In the genomic region with DNA sequence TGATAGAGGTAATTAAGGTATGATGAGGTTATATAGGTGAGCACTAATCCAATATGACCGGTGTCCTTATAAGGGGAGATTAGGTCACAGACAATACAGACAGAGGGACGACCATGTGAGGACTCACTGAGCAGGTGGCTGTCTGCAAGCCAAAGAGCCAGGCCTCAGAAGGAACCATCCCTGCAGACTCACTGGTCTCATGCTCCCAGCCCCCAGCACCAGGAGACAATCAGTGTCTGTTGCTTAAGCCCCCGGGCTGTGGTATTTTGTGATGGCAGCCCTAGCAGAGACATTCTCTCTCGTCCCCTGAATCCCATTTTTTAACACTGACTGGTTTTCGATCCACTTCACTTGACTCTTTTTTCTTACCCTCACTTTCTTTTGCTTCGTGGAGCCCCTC, we compare ENCODE assay signal across 28 cellular contexts. TPM values are rescaled to one million over a fixed set of nuclear protein-coding genes. Genes with fewer than 3 reads are reported as not detected.
"Had no signal": no experiment of that assay in that cellular context is flagged by ENCODE, and none has a peak within 500 bp of the region (broad histone marks: within the 10 kb centered on the region; RNA-seq: fewer than 3 reads in every experiment).

No MANE protein-coding gene starts in this region.

- H3K36me3 Mint-ChIP-seq: activated naive CD4-positive, alpha-beta T cell treated with anti-CD3 and anti-CD28 coated beads, Interleukin-2, amount 50 U/mL, for 24 hours; activated naive CD8-positive, alpha-beta T cell treated with anti-CD3 and anti-CD28 coated beads for 36 hours had no signal

- H3K4me1 Mint-ChIP-seq: activated naive CD8-positive, alpha-beta T cell treated with anti-CD3 and anti-CD28 coated beads for 36 hours; activated T-helper 17 cell treated with anti-CD3 and anti-CD28 coated beads, Interleukin-2, amount 50 U/mL, for 72 hours had no signal

- DNase-seq: activated B cell treated with CpG ODN at 0.5 μM for 24 hours; activated CD4-positive, alpha-beta T cell treated with anti-CD3 and anti-CD28 coated beads for 48 hours; activated CD4-positive, alpha-beta T cell treated with anti-CD3 and anti-CD28 coated beads, Interleukin-2, amount 50 U/mL, for 1 hour; activated CD4-positive, alpha-beta T cell treated with anti-CD3 and anti-CD28 coated beads, Interleukin-2, amount 50 U/mL, for 48 hours; activated CD8-positive, alpha-beta memory T cell treated with anti-CD3 and anti-CD28 coated beads for 24 hours; activated CD8-positive, alpha-beta T cell treated with anti-CD3 and anti-CD28 coated beads for 36 hours; activated effector memory CD4-positive, alpha-beta T cell treated with Interleukin-2 at 50 U/mL for 16 hours; activated naive CD4-positive, alpha-beta T cell treated with anti-CD3 and anti-CD28 coated beads for 36 hours; activated naive CD8-positive, alpha-beta T cell treated with anti-CD3 and anti-CD28 coated beads for 36 hours; activated naive CD8-positive, alpha-beta T cell treated with anti-CD3 and anti-CD28 coated beads, Interleukin-2, amount 50 U/mL, for 24 hours; activated T-cell treated with anti-CD3 and anti-CD28 coated beads, Interleukin-2, amount 50 U/mL, for 4 hours; adrenal gland; amygdala; aorta; body of pancreas; caudate nucleus; cortex of kidney; dermis blood vessel endothelial cell; effector CD4-positive, alpha-beta T cell; effector memory CD8-positive, alpha-beta T cell; erythroblast; foreskin melanocyte; T-helper 2 cell had no signal

- H3K4me1 ChIP-seq: adrenal gland had no signal

- H3K36me3 ChIP-seq: adrenal gland, esophagus muscularis mucosa, gastroesophageal sphincter had no signal

- H3K4me3 Mint-ChIP-seq: activated B cell treated with CpG ODN at 0.5 μM for 24 hours; activated CD8-positive, alpha-beta T cell treated with anti-CD3 and anti-CD28 coated beads for 36 hours; activated naive CD4-positive, alpha-beta T cell treated with anti-CD3 and anti-CD28 coated beads for 36 hours; activated naive CD4-positive, alpha-beta T cell treated with anti-CD3 and anti-CD28 coated beads, Interleukin-2, amount 50 U/mL, for 24 hours; activated naive CD8-positive, alpha-beta T cell treated with anti-CD3 and anti-CD28 coated beads for 36 hours; activated naive CD8-positive, alpha-beta T cell treated with anti-CD3 and anti-CD28 coated beads, Interleukin-2, amount 50 U/mL, for 24 hours; activated T-cell treated with anti-CD3 and anti-CD28 coated beads, Interleukin-2, amount 50 U/mL, for 4 hours; activated T-helper 17 cell treated with anti-CD3 and anti-CD28 coated beads, Interleukin-2, amount 50 U/mL, for 72 hours; effector memory CD8-positive, alpha-beta T cell had no signal

- H3K27ac ChIP-seq: adrenal gland, body of pancreas, esophagus muscularis mucosa, gastroesophageal sphincter had no signal

- ATAC-seq: activated CD4-positive, CD25-positive, alpha-beta regulatory T cell treated with anti-CD3 and anti-CD28 coated beads, Interleukin-2, amount 50 U/mL, for 24 hours; activated CD8-positive, alpha-beta T cell treated with anti-CD3 and anti-CD28 coated beads for 36 hours; activated naive CD8-positive, alpha-beta T cell treated with anti-CD3 and anti-CD28 coated beads, Interleukin-2, amount 50 U/mL, for 24 hours; activated T-cell treated with anti-CD3 and anti-CD28 coated beads, Interleukin-2, amount 50 U/mL, for 4 hours; activated T-helper 17 cell treated with anti-CD3 and anti-CD28 coated beads, Interleukin-2, amount 50 U/mL, for 72 hours; body of pancreas; effector memory CD8-positive, alpha-beta T cell; gastroesophageal sphincter had no signal

- H3K9me3 ChIP-seq: adrenal gland, body of pancreas, esophagus muscularis mucosa, gastroesophageal sphincter had no signal

- H3K27ac Mint-ChIP-seq: activated B cell treated with CpG ODN at 0.5 μM for 24 hours; activated CD8-positive, alpha-beta T cell treated with anti-CD3 and anti-CD28 coated beads for 36 hours; activated naive CD4-positive, alpha-beta T cell treated with anti-CD3 and anti-CD28 coated beads for 36 hours; activated naive CD4-positive, alpha-beta T cell treated with anti-CD3 and anti-CD28 coated beads, Interleukin-2, amount 50 U/mL, for 24 hours; activated naive CD8-positive, alpha-beta T cell treated with anti-CD3 and anti-CD28 coated beads for 36 hours; activated naive CD8-positive, alpha-beta T cell treated with anti-CD3 and anti-CD28 coated beads, Interleukin-2, amount 50 U/mL, for 24 hours; activated T-helper 17 cell treated with anti-CD3 and anti-CD28 coated beads, Interleukin-2, amount 50 U/mL, for 72 hours; effector memory CD8-positive, alpha-beta T cell had no signal

- H3K9me3 Mint-ChIP-seq: activated B cell treated with CpG ODN at 0.5 μM for 24 hours; activated CD8-positive, alpha-beta T cell treated with anti-CD3 and anti-CD28 coated beads for 36 hours; activated naive CD4-positive, alpha-beta T cell treated with anti-CD3 and anti-CD28 coated beads for 36 hours; activated naive CD4-positive, alpha-beta T cell treated with anti-CD3 and anti-CD28 coated beads, Interleukin-2, amount 50 U/mL, for 24 hours; activated naive CD8-positive, alpha-beta T cell treated with anti-CD3 and anti-CD28 coated beads for 36 hours; activated naive CD8-positive, alpha-beta T cell treated with anti-CD3 and anti-CD28 coated beads, Interleukin-2, amount 50 U/mL, for 24 hours; activated T-cell treated with anti-CD3 and anti-CD28 coated beads, Interleukin-2, amount 50 U/mL, for 4 hours; effector memory CD8-positive, alpha-beta T cell had no signal

- H3K4me3 ChIP-seq: adrenal gland, body of pancreas, esophagus muscularis mucosa, gastroesophageal sphincter had no signal

RNA-seq across cellular contexts. Expression of gene PABPC3, which starts 51.9 kb away (rescaled TPM):
- total RNA-seq: body of pancreas had no signal
